In genomic region chr5:44454002-44454401, GRCh38 we compare ENCODE assay signal across 19 cellular contexts.
DNase-seq lines count a peak whose midpoint lies in the region; ATAC-seq, FAIRE-seq and TF ChIP-seq lines count a peak whose summit lies in the region.
"Had no signal": no experiment of that assay in that cellular context is flagged by ENCODE, and none has a peak within 500 bp of the region (broad histone marks: within the 10 kb centered on the region; RNA-seq: fewer than 3 reads in every experiment).

No MANE protein-coding gene starts in this region.

- no peaks in the 10 kb centered on the region; the same call in 1 of the 2 replicates for H3K23me2 ChIP-seq in H1 (ENCODE audit: low read depth, low read length)

- H3K27me3 ChIP-seq in HCT116 (ENCODE audit: insufficient read depth, low read length) (no peaks in the 10 kb centered on the region), H1 (replicated peaks in 1 of 4; ENCODE audit: control insufficient read depth in 3 of 4, extremely low read depth in 1 of 4, insufficient read depth in 3 of 4, low read length in 3 of 4) (no peaks in the 10 kb centered on the region), mesendoderm (ENCODE audit: insufficient read depth, low read length, poor library complexity) (no peaks in the 10 kb centered on the region), left lung (no peaks in the 10 kb centered on the region)

- no peak overlapping the region for H3K27ac ChIP-seq in HCT116 (ENCODE audit: low read depth, low read length)
- H3K27ac ChIP-seq in H1 (ENCODE audit: low read depth, low read length), result no peak overlapping the region
- no peak overlapping the region for H3K27ac ChIP-seq in mesendoderm (ENCODE audit: low read depth, low read length)
- H3K27ac ChIP-seq in left lung, result no peak overlapping the region
- H3K27ac ChIP-seq: GM23248 had no signal

- H4K8ac ChIP-seq in H1 (ENCODE audit: extremely low read depth, insufficient read depth, low read length) (no peak overlapping the region), mesendoderm (ENCODE audit: low read depth, low read length) (no peak overlapping the region)

- TF ChIP-seq RAD21 in HCT116 (IDR thresholded peaks at IDR 0.05; ENCODE audit: low read depth) (no peak), H1 (IDR thresholded peaks at IDR 0.05 in 1 of 2, conservative IDR thresholded peaks at IDR 0.05 in 1 of 2; ENCODE audit: low read depth in 2 of 2, low read length in 2 of 2) (peak in 1 of 2 experiments; percentile 37; a peak in 2 of 4 replicates)

- H2AK5ac ChIP-seq in H1 (ENCODE audit: low read depth, low read length) (no peak overlapping the region), mesendoderm (ENCODE audit: low read length) (no peak overlapping the region)

- no TSS peak for BruUV-seq in HCT116 (replicated peaks; lab: Mats Ljungman, UMichigan)

- WGBS in H1 (ENCODE audit: extremely low coverage in 1 of 2, insufficient coverage in 1 of 2, insufficient read length in 1 of 2, insufficient replicate concordance in 2 of 2, low coverage in 1 of 2, low lambda C conversion rate in 2 of 2, missing lambda C conversion rate in 1 of 2), 2 experiments, result 84% methylated on average over 4 of the region's 4 CpGs; no CpG with 5 or more reads in 1 of the 2 experiments
- no CpG with 5 or more reads among the region's 4 CpGs for WGBS in mesendoderm (ENCODE audit: extremely low coverage, insufficient coverage, low lambda C conversion rate)

- intact Hi-C loops in HCT116 (cut with micrococcal nuclease), result no loop called here
- intact Hi-C loops in left lung (cut with DNase I), result no loop called here
- intact Hi-C loops in Right ventricle myocardium superior (cut with DNase I), result no loop called here

- no peak overlapping the region for H3K18ac ChIP-seq in H1 (ENCODE audit: extremely low read depth, low read length)
- peak overlapping the region; percentile 31 for H3K18ac ChIP-seq in mesendoderm (ENCODE audit: low read length)

- TF ChIP-seq CTCF in HCT116 (IDR thresholded peaks at IDR 0.05 in 2 of 3, conservative IDR thresholded peaks at IDR 0.05 in 1 of 3; ENCODE audit: borderline replicate concordance in 1 of 3, insufficient read depth in 1 of 3, low read depth in 2 of 3, low read length in 2 of 3) (0 out of 6 replicates have a peak, but pooled peaks of 1 of the 3 experiments have one; percentile 20), H1 (IDR thresholded peaks at IDR 0.05; ENCODE audit: control extremely low read depth in 1 of 3, insufficient read depth in 1 of 3, low read depth in 1 of 3, low read length in 3 of 3) (peak in 2 of 3 experiments; percentile 56 to 78; a peak in 3 of 4 replicates), left lung (IDR thresholded peaks at IDR 0.05) (no peak)

- H4K20me1 ChIP-seq in HCT116 (ENCODE audit: insufficient read depth) (no peaks in the 10 kb centered on the region), H1 (replicated peaks in 1 of 2; ENCODE audit: control insufficient read depth in 1 of 2, insufficient read depth in 2 of 2, low read length in 2 of 2) (no peaks in the 10 kb centered on the region)

- H2BK15ac ChIP-seq in H1 (ENCODE audit: low read length), result no peak overlapping the region
- peak overlapping the region; percentile 7 for H2BK15ac ChIP-seq in mesendoderm (replicated peaks; ENCODE audit: low read depth)

- H2AFZ ChIP-seq in HCT116 (ENCODE audit: low read depth, low read length, poor library complexity, severe bottlenecking), result no peak overlapping the region
- H2AFZ ChIP-seq in H1 (ENCODE audit: low read length), result no peak overlapping the region
- H2AFZ ChIP-seq: GM23248 had no signal

- H3K36me3 ChIP-seq in HCT116 (ENCODE audit: control insufficient read depth in 1 of 2, insufficient read depth in 2 of 2, low read length in 2 of 2) (no peaks in the 10 kb centered on the region), H1 (ENCODE audit: control insufficient read depth in 2 of 4, insufficient read depth in 4 of 4, low read length in 3 of 4) (no peaks in the 10 kb centered on the region), mesendoderm (ENCODE audit: control insufficient read depth, insufficient read depth, low read length) (no peaks in the 10 kb centered on the region), left lung (no peaks in the 10 kb centered on the region)

- no peak for FAIRE-seq in H1 (lab: Jason Lieb, UNC)
- FAIRE-seq: D721Med had no signal

- no peaks in the 10 kb centered on the region for H3K79me1 ChIP-seq in H1 (ENCODE audit: low read depth, low read length)
- H3K79me1 ChIP-seq in mesendoderm (ENCODE audit: low read length), result no peaks in the 10 kb centered on the region

- H3K23ac ChIP-seq in H1 (ENCODE audit: insufficient read length) (no peak overlapping the region), mesendoderm (ENCODE audit: low read length) (no peak overlapping the region)

- no peak overlapping the region for H2BK20ac ChIP-seq in H1 (ENCODE audit: low read length)

- POLR2A ChIA-PET in HCT116 (lab: Charles Lee) (no interaction called here), H1 (lab: Charles Lee; ENCODE audit: partially characterized antibody) (no interaction called here)

- RAD21 ChIA-PET in HCT116 (lab: Charles Lee; ENCODE audit: low non-redundant PET in 1 of 2, low total read pairs in 2 of 2, uncharacterized antibody in 2 of 2, unreplicated experiment in 2 of 2), result no interaction called here

- H3K56ac ChIP-seq in H1 (replicated peaks; ENCODE audit: insufficient read length, low read depth, low read length) (no peak overlapping the region), mesendoderm (ENCODE audit: low read length) (peak overlapping the region; percentile 9)

- H2BK5ac ChIP-seq in H1 (ENCODE audit: low read depth, low read length) (no peak overlapping the region), mesendoderm (ENCODE audit: low read length) (no peak overlapping the region)

- ATAC-seq in HCT116 (peak; percentile 62; the same call in 1 of the 2 replicates), left lung (no peak), Right ventricle myocardium superior (ENCODE audit: poor library complexity) (no peak)

- H3K79me2 ChIP-seq in HCT116 (ENCODE audit: insufficient read depth, low read length) (no peaks in the 10 kb centered on the region), H1 (ENCODE audit: control insufficient read depth in 1 of 2, insufficient read depth in 2 of 2, low read length in 2 of 2) (no peaks in the 10 kb centered on the region), mesendoderm (ENCODE audit: control insufficient read depth, insufficient read depth, low read length) (no peaks in the 10 kb centered on the region)

- H3K9ac ChIP-seq in HCT116 (ENCODE audit: low read length) (no peak overlapping the region), H1 (replicated peaks in 1 of 4; ENCODE audit: extremely low read depth in 1 of 4, low read depth in 3 of 4, low read length in 3 of 4) (no peak overlapping the region), mesendoderm (ENCODE audit: low read length) (no peak overlapping the region)
- H3K9ac ChIP-seq: GM23248 had no signal

- H2BK12ac ChIP-seq in H1 (ENCODE audit: low read depth, low read length), result no peak overlapping the region

- H3K4me3 ChIP-seq in HCT116 (replicated peaks in 1 of 2; ENCODE audit: low read depth in 1 of 2, low read length in 2 of 2) (no peak overlapping the region), H1 (ENCODE audit: extremely low read depth in 1 of 4, insufficient read depth in 2 of 4, low read depth in 3 of 4, low read length in 4 of 4) (no peak overlapping the region), mesendoderm (ENCODE audit: low read length) (no peak overlapping the region), left lung (no peak overlapping the region)
- H3K4me3 ChIP-seq: GM23248 had no signal

- H3K4me1 ChIP-seq in HCT116 (ENCODE audit: control insufficient read depth in 1 of 2, insufficient read depth in 2 of 2, low read length in 2 of 2) (no peaks in the 10 kb centered on the region), H1 (replicated peaks in 1 of 4; ENCODE audit: control insufficient read depth in 3 of 4, insufficient read depth in 4 of 4, low read length in 3 of 4) (no peaks in the 10 kb centered on the region), mesendoderm (ENCODE audit: control insufficient read depth, low read depth, low read length) (no peaks in the 10 kb centered on the region), left lung (no peaks in the 10 kb centered on the region)

- H3K14ac ChIP-seq in H1 (ENCODE audit: insufficient read length), result no peak overlapping the region

- no peak overlapping the region for H3K4ac ChIP-seq in H1 (replicated peaks; ENCODE audit: insufficient read length, low read depth, low read length)
- peak overlapping the region; percentile 2 for H3K4ac ChIP-seq in mesendoderm (ENCODE audit: low read depth, low read length)

- no peak for TF ChIP-seq EP300 in H1 (IDR thresholded peaks at IDR 0.05; ENCODE audit: borderline replicate concordance in 1 of 2, low read depth in 2 of 2, low read length in 2 of 2)

- CTCF ChIA-PET in HCT116 (lab: Charles Lee) (no interaction called here), H1 (lab: Charles Lee; ENCODE audit: partially characterized antibody) (interaction anchor here (0.7 to 1.5 kb wide), 11 partner anchors 11 to 313 kb away, joined by 3 to 6 read pairs (median 3); no protein-coding TSS in a partner anchor)

- no peaks in the 10 kb centered on the region for H3K9me2 ChIP-seq in HCT116 (ENCODE audit: insufficient read depth)

- no peak overlapping the region for H4K91ac ChIP-seq in H1 (replicated peaks; ENCODE audit: insufficient read length, low read length)

- peak; percentile 5 for DNase-seq in ELF-1 (ENCODE audit: low read depth, low spot score)
- DNase-seq in HCT116 (ENCODE audit: low read depth, low spot score), result no peak
- no peak for DNase-seq in H1 (ENCODE audit: low read depth in 1 of 2, low spot score in 2 of 2)
- peak; percentile 81 for DNase-seq in mesendoderm
- no peak for DNase-seq in left lung
- no peak for DNase-seq in Right ventricle myocardium superior
- no peak for DNase-seq in NCI-H187 (lab: John Stamatoyannopoulos, UW)
- DNase-seq: CD4-positive, CD25-positive, alpha-beta regulatory T cell; GM23248; KBM-7; MV-4-11; NCI-H1105; NCI-H146; NCI-H2029 treated with DMSO at 0.1 percent for 48 hours; NCI-H446 treated with DMSO at 0.1 percent for 48 hours; NCI-H526; RPMI8226; SHP77 had no signal

- H4K5ac ChIP-seq in H1 (ENCODE audit: insufficient read length, low read depth, low read length) (no peak overlapping the region), mesendoderm (ENCODE audit: low read length) (peak overlapping the region; percentile 61)

- H3K9me3 ChIP-seq in HCT116 (ENCODE audit: control insufficient read depth in 1 of 2, insufficient read depth in 1 of 2, low read depth in 1 of 2, low read length in 2 of 2) (no peaks in the 10 kb centered on the region), H1 (ENCODE audit: insufficient read depth in 2 of 2, low read depth in 1 of 2, low read length in 1 of 2) (0 out of 4 replicates have a peak, but pooled peaks cover 0 to 5% of the 10 kb centered on the region in 2 experiments), left lung (peaks cover 0 to 15% of the 10 kb centered on the region in 2 donors)

- no peak for TF ChIP-seq POLR2A in HCT116 (IDR thresholded peaks at IDR 0.05; ENCODE audit: borderline replicate concordance, extremely low read depth, insufficient read depth, insufficient read length)
- no peak for TF ChIP-seq POLR2A in H1 (IDR thresholded peaks at IDR 0.05; ENCODE audit: control extremely low read depth in 1 of 2, low read depth in 2 of 2, low read length in 2 of 2)

- no peak overlapping the region for H2BK120ac ChIP-seq in H1 (replicated peaks; ENCODE audit: low read depth, low read length)
- no peak overlapping the region for H2BK120ac ChIP-seq in mesendoderm (ENCODE audit: low read depth, low read length)

- H3K4me2 ChIP-seq in HCT116 (ENCODE audit: low read length) (no peak overlapping the region), H1 (ENCODE audit: insufficient read depth in 1 of 2, low read depth in 2 of 2, low read length in 2 of 2) (no peak overlapping the region), mesendoderm (ENCODE audit: low read length) (no peak overlapping the region)

Comparison
In these comparisons a context has a peak if more than half of its experiments do, and no peak if none do; other contexts are left out.
1. DNase-seq: peak in ELF-1 (single experiment) and mesendoderm (single experiment); none in HCT116 (single experiment), H1 (0 of 2), left lung (0 of 2), Right ventricle myocardium superior (single experiment) and NCI-H187 (0 of 2).
2. CTCF ChIP-seq: peak in H1 (2 of 3); none in left lung (0 of 2).